Comparison of ENCODE assay signal across 9 cellular contexts in the genomic region with DNA sequence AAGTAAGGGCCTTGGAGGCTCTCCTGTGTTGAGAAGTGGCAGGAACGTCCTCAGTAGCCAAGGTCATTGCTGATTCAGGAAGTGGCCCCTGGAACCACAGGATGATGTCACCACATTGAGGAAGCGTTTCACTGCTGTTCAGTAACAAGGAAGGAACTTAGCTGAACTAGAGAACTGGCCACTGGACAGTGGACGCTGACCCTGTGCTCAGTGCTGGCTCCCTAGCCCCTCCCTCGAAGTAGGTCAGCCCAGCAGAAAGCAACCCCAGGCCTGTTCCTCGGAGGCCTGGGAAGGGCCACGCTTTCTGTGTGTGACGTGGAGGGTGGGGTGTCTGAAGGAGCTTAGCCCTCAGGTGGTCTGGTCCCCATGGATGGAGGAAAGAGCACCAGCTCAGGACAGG. TPM values are rescaled to one million over a fixed set of nuclear protein-coding genes. Genes with fewer than 3 reads are reported as not detected.
DNase-seq lines count a peak whose midpoint lies in the region; ATAC-seq and TF ChIP-seq lines count a peak whose summit lies in the region.
"Had no signal": no experiment of that assay in that cellular context is flagged by ENCODE, and none has a peak within 500 bp of the region (broad histone marks: within the 10 kb centered on the region; RNA-seq: fewer than 3 reads in every experiment).

No MANE protein-coding gene starts in this region.

- no peaks in the 10 kb centered on the region for H3K79me2 ChIP-seq in DOHH2 (ENCODE audit: control insufficient read depth, low read length)
- H3K79me2 ChIP-seq in PC-3 (ENCODE audit: low read length): no peaks in the 10 kb centered on the region

- no peaks in the 10 kb centered on the region for H3K9me3 Mint-ChIP-seq in natural killer cell

- H4K20me1 ChIP-seq in DOHH2 (ENCODE audit: control insufficient read depth, insufficient read depth, low read depth, low read length) (peaks cover 25% of the 10 kb centered on the region), PC-3 (ENCODE audit: low read length) (no peaks in the 10 kb centered on the region)

- CTCF ChIA-PET in PC-3 (lab: Charles Lee): no interaction called here

- H3K4me1 Mint-ChIP-seq in natural killer cell: peaks cover 15 to 16% of the 10 kb centered on the region in 2 donors

- POLR2A ChIA-PET in PC-3 (lab: Charles Lee; ENCODE audit: unreplicated experiment): no interaction called here

- no TSS peak for BruUV-seq in PC-3 (replicated peaks; lab: Mats Ljungman, UMichigan)

- no peak overlapping the region for H3K4me3 Mint-ChIP-seq in natural killer cell

- H3K27ac Mint-ChIP-seq in natural killer cell: no peak overlapping the region

- H2AFZ ChIP-seq in PC-3 (ENCODE audit: low read length): no peak overlapping the region

- peak overlapping the region; percentile 69; the same call in 1 of the 2 replicates for H3K4me2 ChIP-seq in DOHH2 (ENCODE audit: low read length)
- H3K4me2 ChIP-seq in PC-3 (ENCODE audit: low read length): no peak overlapping the region

- H3K4me1 ChIP-seq in DOHH2 (ENCODE audit: control insufficient read depth, low read length): peaks cover 67% of the 10 kb centered on the region
- no peaks in the 10 kb centered on the region for H3K4me1 ChIP-seq in PC-3 (ENCODE audit: insufficient read depth, low read length)

- DNase-seq in PC-3: peak; percentile 19
- DNase-seq in erythroblast (lab: John Stamatoyannopoulos, UW): peak; percentile 13 to 33
- DNase-seq in natural killer cell: no peak
- DNase-seq in central memory CD4-positive, alpha-beta T cell: no peak
- DNase-seq: activated CD4-positive, CD25-positive, alpha-beta regulatory T cell had no signal

- no peak overlapping the region for H3K9ac ChIP-seq in PC-3 (ENCODE audit: low read length)

- TF ChIP-seq CTCF in DOHH2 (IDR thresholded peaks at IDR 0.05; ENCODE audit: low read depth, low read length, poor library complexity, severe bottlenecking) (no peak), PC-3 (conservative IDR thresholded peaks at IDR 0.05; ENCODE audit: low read depth, low read length) (no peak), natural killer cell (IDR thresholded peaks at IDR 0.05) (no peak)

- TF ChIP-seq POLR2A in erythroblast (IDR thresholded peaks at IDR 0.05; ENCODE audit: low read length): no peak

- H3K27ac ChIP-seq in DOHH2 (ENCODE audit: low read depth, low read length): no peak overlapping the region
- H3K27ac ChIP-seq in PC-3 (ENCODE audit: low read length): no peak overlapping the region

- H3K36me3 Mint-ChIP-seq in natural killer cell: no peaks in the 10 kb centered on the region

- H3F3A ChIP-seq in DOHH2 (ENCODE audit: control insufficient read depth, insufficient read depth) (peaks cover 15% of the 10 kb centered on the region; the same call in 1 of the 2 replicates), PC-3 (ENCODE audit: low read length, unreplicated experiment) (no peaks in the 10 kb centered on the region)

- H3K9me2 ChIP-seq in DOHH2 (replicated peaks; ENCODE audit: control insufficient read depth, low read length): no peaks in the 10 kb centered on the region
- H3K9me2 ChIP-seq in PC-3 (replicated peaks; ENCODE audit: low read length): no peaks in the 10 kb centered on the region

- no peaks in the 10 kb centered on the region for H3K36me3 ChIP-seq in DOHH2 (ENCODE audit: control insufficient read depth, low read length)
- no peaks in the 10 kb centered on the region; the same call in 1 of the 2 replicates for H3K36me3 ChIP-seq in PC-3 (ENCODE audit: low read depth, low read length)

- no peaks in the 10 kb centered on the region for H3K9me3 ChIP-seq in DOHH2 (ENCODE audit: control insufficient read depth, insufficient read depth, low read length)
- no peaks in the 10 kb centered on the region for H3K9me3 ChIP-seq in PC-3 (ENCODE audit: low read length)

- H3K4me3 ChIP-seq in DOHH2 (ENCODE audit: low read length) (no peak overlapping the region), PC-3 (ENCODE audit: low read length) (no peak overlapping the region)

- intact Hi-C loops in PC-3 (cut with micrococcal nuclease): no loop called here
- intact Hi-C loops in natural killer cell (cut with micrococcal nuclease): no loop called here

- ATAC-seq in PC-3 (no peak), natural killer cell (peak in 2 of 3 donors; percentile 25 to 76), GM21737 (IDR thresholded peaks at IDR 0.05; ENCODE audit: unreplicated experiment) (no peak), GM18907 (IDR thresholded peaks at IDR 0.05; ENCODE audit: unreplicated experiment) (no peak), GM21367 (IDR thresholded peaks at IDR 0.05; ENCODE audit: unreplicated experiment) (no peak)

- peaks cover 67% of the 10 kb centered on the region for H3K27me3 ChIP-seq in DOHH2 (ENCODE audit: control insufficient read depth, low read length)
- H3K27me3 ChIP-seq in PC-3 (ENCODE audit: low read length): no peaks in the 10 kb centered on the region

- H3K27me3 Mint-ChIP-seq in natural killer cell (ENCODE audit: low read depth in 2 of 2): peaks cover 0 to 7% of the 10 kb centered on the region in 2 donors

RNA-seq across cellular contexts. Expression of a gene that starts 58.3 kb away (rescaled TPM):
- total RNA-seq in PC-3 (2014; rRNA removed) (42.8 and 48.0 TPM in 2 replicates), natural killer cell (1 to 10 TPM; 3.1 to 7.5 (median 3.7) TPM)

Comparison
In these comparisons a context has a peak if more than half of its experiments do, and no peak if none do; other contexts are left out.
1. ATAC-seq: peak in natural killer cell (2 of 3); none in PC-3 (single experiment), GM21737 (single experiment), GM18907 (single experiment) and GM21367 (single experiment).
2. DNase-seq: peak in PC-3 (single experiment) and erythroblast (2 of 2); none in natural killer cell (single experiment) and central memory CD4-positive, alpha-beta T cell (single experiment).